1 cellular context compared by ENCODE assay signal in genomic region chr5:146203011-146203871, GRCh38.
TF ChIP-seq lines count a peak whose summit lies in the region.

Gene RBM27, plus strand, starts transcription at chr5:146203605. Its CDS starts 161 bp downstream, at chr5:146203766.

TF ChIP-seq in HepG2, 621 proteins besides CTCF, POLR2A, EP300 and RAD21 (continued from another document and continues in another):
- 0 out of 2 replicates have a peak, but pooled peaks have one; percentile 40 for TF ChIP-seq ZNF646 (CRISPR knock-in tag; IDR thresholded peaks at IDR 0.05)
- TF ChIP-seq SOX13 (IDR thresholded peaks at IDR 0.05), result peak; percentile 99
- TF ChIP-seq SOX13 (CRISPR knock-in tag; conservative IDR thresholded peaks at IDR 0.05 in 1 of 2, IDR thresholded peaks at IDR 0.05 in 1 of 2), result no peak; a peak in 1 of 4 replicates
- TF ChIP-seq ZNF639 (CRISPR knock-in tag; conservative IDR thresholded peaks at IDR 0.05), result peak; percentile 59
- TF ChIP-seq ZNF644 (CRISPR knock-in tag; IDR thresholded peaks at IDR 0.05; ENCODE audit: low read depth), result peak; percentile 31
- TF ChIP-seq RXRA (CRISPR knock-in tag; IDR thresholded peaks at IDR 0.05), result peak; percentile 57
- TF ChIP-seq HBP1 (CRISPR knock-in tag; IDR thresholded peaks at IDR 0.05; ENCODE audit: low read depth), result peak; percentile 25; the same call in 1 of the 2 replicates
- peak; percentile 30; the same call in 1 of the 2 replicates for TF ChIP-seq ZNF556 (CRISPR knock-in tag; IDR thresholded peaks at IDR 0.05; ENCODE audit: borderline replicate concordance)
- TF ChIP-seq KDM5A (IDR thresholded peaks at IDR 0.05; ENCODE audit: borderline replicate concordance, low read length), result peak; percentile 87
- TF ChIP-seq ARNTL (CRISPR knock-in tag; IDR thresholded peaks at IDR 0.05), result 0 out of 2 replicates have a peak, but pooled peaks have one; percentile 62
- no peak for TF ChIP-seq CHD2 (IDR thresholded peaks at IDR 0.05; ENCODE audit: low read depth, low read length)
- peak; percentile 41; the same call in 1 of the 2 replicates for TF ChIP-seq ZMYM3 (CRISPR knock-in tag; IDR thresholded peaks at IDR 0.05)
- peak; percentile 86 for TF ChIP-seq GABPB1 (CRISPR knock-in tag; IDR thresholded peaks at IDR 0.05)
- no peak for TF ChIP-seq ZNF44 (CRISPR knock-in tag; IDR thresholded peaks at IDR 0.05)
- peak; percentile 66 for TF ChIP-seq PITX1 (CRISPR knock-in tag; IDR thresholded peaks at IDR 0.05)
- no peak for TF ChIP-seq ZNF451 (CRISPR knock-in tag; IDR thresholded peaks at IDR 0.05)
- TF ChIP-seq CREM (IDR thresholded peaks at IDR 0.05), result peak; percentile 77
- TF ChIP-seq CREM (CRISPR knock-in tag; IDR thresholded peaks at IDR 0.05), result 0 out of 2 replicates have a peak, but pooled peaks have one; percentile 46
- peak; percentile 84 for TF ChIP-seq YY1 (IDR thresholded peaks at IDR 0.05; ENCODE audit: insufficient read depth, insufficient replicate concordance, low read depth, low read length)
- TF ChIP-seq SP4 (CRISPR knock-in tag; IDR thresholded peaks at IDR 0.05), result peak; percentile 87
- peak; percentile 28; the same call in 1 of the 2 replicates for TF ChIP-seq ZBTB8A (CRISPR knock-in tag; IDR thresholded peaks at IDR 0.05; ENCODE audit: borderline replicate concordance, low read depth)
- peak; percentile 49; the same call in 1 of the 2 replicates for TF ChIP-seq UBTF (CRISPR knock-in tag; IDR thresholded peaks at IDR 0.05)
- TF ChIP-seq ZBTB20 (CRISPR knock-in tag; IDR thresholded peaks at IDR 0.05; ENCODE audit: borderline replicate concordance, low read depth), result peak; percentile 62; the same call in 1 of the 2 replicates
- peak; percentile 53; the same call in 1 of the 2 replicates for TF ChIP-seq ZNF34 (CRISPR knock-in tag; IDR thresholded peaks at IDR 0.05; ENCODE audit: borderline replicate concordance)
- TF ChIP-seq PHF20 (CRISPR knock-in tag; IDR thresholded peaks at IDR 0.05), result peak; percentile 88
- TF ChIP-seq ASH2L (IDR thresholded peaks at IDR 0.05; ENCODE audit: insufficient read length, low read depth, low read length), result peak; percentile 95
- TF ChIP-seq ESRRA (CRISPR knock-in tag; IDR thresholded peaks at IDR 0.05; ENCODE audit: low read depth), result no peak
- no peak for TF ChIP-seq ZNF225 (CRISPR knock-in tag; IDR thresholded peaks at IDR 0.05)
- 0 out of 2 replicates have a peak, but pooled peaks have one; percentile 11 for TF ChIP-seq ZNF792 (CRISPR knock-in tag; IDR thresholded peaks at IDR 0.05)
- TF ChIP-seq ERF (CRISPR knock-in tag; IDR thresholded peaks at IDR 0.05), result 0 out of 2 replicates have a peak, but pooled peaks have one; percentile 27
- no peak for TF ChIP-seq HNF1B (CRISPR knock-in tag; IDR thresholded peaks at IDR 0.05)
- no peak for TF ChIP-seq ZNF703 (CRISPR knock-in tag; IDR thresholded peaks at IDR 0.05; ENCODE audit: borderline replicate concordance)
- TF ChIP-seq ZNF609 (CRISPR knock-in tag; IDR thresholded peaks at IDR 0.05; ENCODE audit: borderline replicate concordance), result peak; percentile 23; the same call in 1 of the 2 replicates
- TF ChIP-seq RARA (CRISPR knock-in tag; IDR thresholded peaks at IDR 0.05), result peak; percentile 20; the same call in 1 of the 2 replicates
- TF ChIP-seq ZNF781 (CRISPR knock-in tag; IDR thresholded peaks at IDR 0.05; ENCODE audit: borderline replicate concordance, not compliant biosample characterization), result peak; percentile 43
- TF ChIP-seq ZSCAN20 (CRISPR knock-in tag; IDR thresholded peaks at IDR 0.05; ENCODE audit: borderline replicate concordance), result 0 out of 2 replicates have a peak, but pooled peaks have one; percentile 1
- TF ChIP-seq MTERF4 (CRISPR knock-in tag; IDR thresholded peaks at IDR 0.05), result peak; percentile 61; the same call in 1 of the 2 replicates
- peak; percentile 88 for TF ChIP-seq THAP11 (CRISPR knock-in tag; IDR thresholded peaks at IDR 0.05)
- TF ChIP-seq TBX2 (CRISPR knock-in tag; IDR thresholded peaks at IDR 0.05; ENCODE audit: borderline replicate concordance), result peak; percentile 67
- peak; percentile 95 for TF ChIP-seq ZFY (CRISPR knock-in tag; IDR thresholded peaks at IDR 0.05)
- peak; percentile 19; the same call in 1 of the 2 replicates for TF ChIP-seq ZNF362 (CRISPR knock-in tag; IDR thresholded peaks at IDR 0.05; ENCODE audit: borderline replicate concordance)
- TF ChIP-seq GTF2F1 (IDR thresholded peaks at IDR 0.05; ENCODE audit: low read length), result no peak
